8 cellular contexts compared by ENCODE assay signal in genomic region chr19:42286349-42287016, GRCh38. TPM values are rescaled to one million over a fixed set of nuclear protein-coding genes. Genes with fewer than 3 reads are reported as not detected.
DNase-seq lines count a peak whose midpoint lies in the region; ATAC-seq and TF ChIP-seq lines count a peak whose summit lies in the region.

No MANE protein-coding gene starts in this region.

- no peak for TF ChIP-seq CTCF in choroid plexus epithelial cell (conservative IDR thresholded peaks at IDR 0.05; ENCODE audit: low read depth, low read length)

- DNase-seq in AG08396 (ENCODE audit: low spot score) (peak; percentile 63), choroid plexus epithelial cell (ENCODE audit: low read depth) (peak; percentile 65), islet precursor cell (no peak)
- DNase-seq in natural killer cell treated with Interleukin-12 subunit alpha and Interleukin-12 subunit beta and Interleukin-15 and Interleukin-18, amount 100 ng/mL, for 72 hours (ENCODE audit: low spot score) = no peak

- H3K27ac Mint-ChIP-seq in IgD-negative memory B cell = peak overlapping the region; percentile 81 to 84 (median 82)
- H3K27ac Mint-ChIP-seq in natural killer cell treated with Interleukin-12 subunit alpha and Interleukin-12 subunit beta and Interleukin-15 and Interleukin-18, amount 100 ng/mL, for 72 hours = peak overlapping the region; percentile 80 to 86

- peak overlapping the region; percentile 30 to 95 (median 86) for H3K4me3 Mint-ChIP-seq in IgD-negative memory B cell
- H3K4me3 Mint-ChIP-seq in natural killer cell treated with Interleukin-12 subunit alpha and Interleukin-12 subunit beta and Interleukin-15 and Interleukin-18, amount 100 ng/mL, for 72 hours = peak overlapping the region; percentile 98

- H3K4me1 Mint-ChIP-seq in IgD-negative memory B cell = peaks cover 0 to 28% (median 27%) of the 10 kb centered on the region in 3 donors
- peaks cover 21 to 24% of the 10 kb centered on the region in 2 donors for H3K4me1 Mint-ChIP-seq in natural killer cell treated with Interleukin-12 subunit alpha and Interleukin-12 subunit beta and Interleukin-15 and Interleukin-18, amount 100 ng/mL, for 72 hours (ENCODE audit: low read depth in 2 of 2)

- no peaks in the 10 kb centered on the region for H3K27me3 Mint-ChIP-seq in IgD-negative memory B cell
- H3K27me3 Mint-ChIP-seq in natural killer cell treated with Interleukin-12 subunit alpha and Interleukin-12 subunit beta and Interleukin-15 and Interleukin-18, amount 100 ng/mL, for 72 hours = no peaks in the 10 kb centered on the region

- H3K4me3 ChIP-seq in choroid plexus epithelial cell (ENCODE audit: low read depth, low read length) = peak overlapping the region; percentile 29

- no peaks in the 10 kb centered on the region for H3K9me3 Mint-ChIP-seq in IgD-negative memory B cell
- no peaks in the 10 kb centered on the region for H3K9me3 Mint-ChIP-seq in natural killer cell treated with Interleukin-12 subunit alpha and Interleukin-12 subunit beta and Interleukin-15 and Interleukin-18, amount 100 ng/mL, for 72 hours

- H3K36me3 Mint-ChIP-seq in IgD-negative memory B cell = peaks cover 4% of the 10 kb centered on the region
- peaks cover 2% of the 10 kb centered on the region for H3K36me3 Mint-ChIP-seq in natural killer cell treated with Interleukin-12 subunit alpha and Interleukin-12 subunit beta and Interleukin-15 and Interleukin-18, amount 100 ng/mL, for 72 hours

- no peak for ATAC-seq in natural killer cell treated with Interleukin-12 subunit alpha and Interleukin-12 subunit beta and Interleukin-15 and Interleukin-18, amount 100 ng/mL, for 72 hours
- ATAC-seq in HG02981 (IDR thresholded peaks at IDR 0.05; ENCODE audit: unreplicated experiment) (no peak), GM21723 (IDR thresholded peaks at IDR 0.05; ENCODE audit: unreplicated experiment) (no peak), HG02870 (IDR thresholded peaks at IDR 0.05; ENCODE audit: unreplicated experiment) (no peak)

RNA-seq across cellular contexts. Expression of gene PRR19, which starts 15.4 kb away (rescaled TPM):
- polyA plus RNA-seq in IgD-negative memory B cell = 0.55 TPM
- total RNA-seq in natural killer cell treated with Interleukin-12 subunit alpha and Interleukin-12 subunit beta and Interleukin-15 and Interleukin-18, amount 100 ng/mL, for 72 hours = 1 to 10 TPM in 1 of 2 donors, under 1 TPM in 1; 0.64 to 1.0 TPM

RNA-seq across cellular contexts. Expression of gene PAFAH1B3, which starts 15.9 kb away (rescaled TPM):
- 49.0 TPM for polyA plus RNA-seq in IgD-negative memory B cell
- 10 to 100 TPM; 16.9 to 40.2 TPM for total RNA-seq in natural killer cell treated with Interleukin-12 subunit alpha and Interleukin-12 subunit beta and Interleukin-15 and Interleukin-18, amount 100 ng/mL, for 72 hours

RNA-seq across cellular contexts. Expression of gene CIC, which starts 17.4 kb away (rescaled TPM):
- 4.5 TPM for polyA plus RNA-seq in IgD-negative memory B cell
- total RNA-seq in natural killer cell treated with Interleukin-12 subunit alpha and Interleukin-12 subunit beta and Interleukin-15 and Interleukin-18, amount 100 ng/mL, for 72 hours = 100 to 1,000 TPM; 110 to 115 TPM

RNA-seq across cellular contexts. Expression of gene TMEM145, which starts 26.6 kb away (rescaled TPM):
- polyA plus RNA-seq in IgD-negative memory B cell = not detected
- 1 to 10 TPM; 1.4 to 1.6 TPM for total RNA-seq in natural killer cell treated with Interleukin-12 subunit alpha and Interleukin-12 subunit beta and Interleukin-15 and Interleukin-18, amount 100 ng/mL, for 72 hours

RNA-seq across cellular contexts. Expression of gene ERF, which starts 31.6 kb away (rescaled TPM):
- polyA plus RNA-seq in IgD-negative memory B cell = 6.7 TPM
- total RNA-seq in natural killer cell treated with Interleukin-12 subunit alpha and Interleukin-12 subunit beta and Interleukin-15 and Interleukin-18, amount 100 ng/mL, for 72 hours = 10 to 100 TPM; 29.5 to 47.8 TPM

Comparison
In these comparisons a context has a peak if more than half of its experiments do, and no peak if none do; other contexts are left out.
1. DNase-seq: peak in AG08396 (single experiment) and choroid plexus epithelial cell (single experiment); none in natural killer cell treated with Interleukin-12 subunit alpha and Interleukin-12 subunit beta and Interleukin-15 and Interleukin-18, amount 100 ng/mL, for 72 hours (single experiment) and islet precursor cell (single experiment).